ENCODE assay signal across 9 cellular contexts in the genomic region with DNA sequence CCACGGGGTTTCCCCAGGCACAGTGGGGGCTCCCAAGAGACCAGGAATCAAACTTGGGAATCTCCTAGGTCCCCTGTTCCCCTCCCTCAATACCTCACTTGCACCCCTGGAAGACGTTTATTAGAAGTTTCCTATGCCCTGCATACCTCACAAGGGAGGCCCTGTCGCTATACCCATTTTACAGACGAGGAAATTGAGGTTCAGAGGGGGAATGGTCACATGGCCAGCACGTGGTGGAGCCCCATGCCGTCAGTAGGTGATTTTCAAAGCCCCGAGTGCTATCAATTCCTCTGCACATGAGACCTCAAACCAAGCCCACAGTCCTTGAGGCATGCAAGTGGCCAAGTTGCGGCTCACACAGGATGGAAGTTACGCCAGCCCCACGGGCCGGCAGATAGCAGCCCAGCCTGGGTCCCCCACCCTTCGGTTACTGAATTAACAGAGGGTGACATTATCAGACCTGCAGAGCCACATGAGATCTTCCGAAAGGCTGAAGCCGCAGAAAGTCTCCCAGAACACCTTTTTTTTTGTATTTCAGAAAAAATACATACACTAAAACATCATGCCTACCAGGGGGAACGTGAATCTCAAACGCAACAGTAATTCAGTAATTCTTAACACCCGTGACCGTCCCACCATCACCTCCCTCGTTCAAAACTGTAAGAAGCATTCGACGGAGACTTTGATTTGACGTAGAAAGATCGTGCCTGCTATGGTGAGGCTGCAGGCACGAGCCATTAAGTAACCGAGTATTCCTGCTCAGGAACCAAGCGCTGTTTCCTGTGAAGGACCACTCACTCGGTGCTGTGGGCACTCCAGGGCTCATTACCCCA.
DNase-seq lines count a peak whose midpoint lies in the region; TF ChIP-seq lines count a peak whose summit lies in the region.
"Had no signal": no experiment of that assay in that cellular context is flagged by ENCODE, and none has a peak within 500 bp of the region (broad histone marks: within the 10 kb centered on the region; RNA-seq: fewer than 3 reads in every experiment).

No MANE protein-coding gene starts in this region.

- H3K4me1 ChIP-seq in SJCRH30 (peaks cover 48% of the 10 kb centered on the region), endodermal cell (ENCODE audit: control insufficient read depth, insufficient read depth, low read length) (no peaks in the 10 kb centered on the region), neural progenitor cell (peaks cover 20% of the 10 kb centered on the region), thyroid gland (peaks cover 24 to 53% of the 10 kb centered on the region in 2 donors)

- intact Hi-C loops in thyroid gland (cut with DNase I), result loop anchor here (5.0 kb wide), 1 partner anchor 93 kb away; no protein-coding TSS in a partner anchor
- intact Hi-C loops in activated T-helper 2 cell treated with anti-CD3 and anti-CD28 coated beads, Interferon-gamma antibody, Interleukin-2, Interleukin-4, amounts not matched to agents 10 μg/mL and 5 μg/mL and 100 μg/mL, durations not matched to agents 14 hours and 24 hours and 36 hours (cut with micrococcal nuclease), result no loop called here

- H3K4me3 ChIP-seq in SJCRH30, result peak overlapping the region; percentile 29; the same call in 1 of the 2 replicates
- no peak overlapping the region for H3K4me3 ChIP-seq in endodermal cell (ENCODE audit: low read length)
- H3K4me3 ChIP-seq in neural progenitor cell, result no peak overlapping the region
- H3K4me3 ChIP-seq in thyroid gland (replicated peaks in 1 of 3), result no peak overlapping the region

- H3K79me2 ChIP-seq in neural progenitor cell (ENCODE audit: low read depth), result no peaks in the 10 kb centered on the region

- TF ChIP-seq POLR2A in thyroid gland (IDR thresholded peaks at IDR 0.05), result no peak
- TF ChIP-seq POLR2A in erythroblast (IDR thresholded peaks at IDR 0.05; ENCODE audit: low read length), result no peak

- H3K4me3 Mint-ChIP-seq in endodermal cell, result no peak overlapping the region
- no peak overlapping the region for H3K4me3 Mint-ChIP-seq in neural progenitor cell
- H3K4me3 Mint-ChIP-seq in activated T-helper 2 cell treated with anti-CD3 and anti-CD28 coated beads, Interferon-gamma antibody, Interleukin-2, Interleukin-4, amounts not matched to agents 10 μg/mL and 5 μg/mL and 100 μg/mL, durations not matched to agents 14 hours and 24 hours and 36 hours (ENCODE audit: low read depth), result no peak overlapping the region

- H3K9me3 Mint-ChIP-seq in endodermal cell, result no peaks in the 10 kb centered on the region
- H3K9me3 Mint-ChIP-seq in neural progenitor cell, result no peaks in the 10 kb centered on the region
- H3K9me3 Mint-ChIP-seq in activated T-helper 2 cell treated with anti-CD3 and anti-CD28 coated beads, Interferon-gamma antibody, Interleukin-2, Interleukin-4, amounts not matched to agents 10 μg/mL and 5 μg/mL and 100 μg/mL, durations not matched to agents 14 hours and 24 hours and 36 hours, result no peaks in the 10 kb centered on the region

- peaks cover 17% of the 10 kb centered on the region for H4K20me1 ChIP-seq in neural progenitor cell (ENCODE audit: low read depth)

- peak overlapping the region; percentile 96 for H3K27ac ChIP-seq in SJCRH30
- no peak overlapping the region for H3K27ac ChIP-seq in endodermal cell (ENCODE audit: low read depth, low read length)
- H3K27ac ChIP-seq in neural progenitor cell, result no peak overlapping the region
- H3K27ac ChIP-seq in thyroid gland, result peak overlapping the region; percentile 81 to 94 (median 82)

- peaks cover 52% of the 10 kb centered on the region for H3K36me3 Mint-ChIP-seq in endodermal cell (ENCODE audit: low read depth)
- peaks cover 29% of the 10 kb centered on the region for H3K36me3 Mint-ChIP-seq in neural progenitor cell
- H3K36me3 Mint-ChIP-seq in activated T-helper 2 cell treated with anti-CD3 and anti-CD28 coated beads, Interferon-gamma antibody, Interleukin-2, Interleukin-4, amounts not matched to agents 10 μg/mL and 5 μg/mL and 100 μg/mL, durations not matched to agents 14 hours and 24 hours and 36 hours (ENCODE audit: low read depth), result peaks cover 22% of the 10 kb centered on the region

- no peak overlapping the region for H2AFZ ChIP-seq in neural progenitor cell (replicated peaks)

- no peak overlapping the region for H3K9ac ChIP-seq in endodermal cell (ENCODE audit: extremely low read depth, low read length, poor library complexity, severe bottlenecking)
- H3K9ac ChIP-seq in neural progenitor cell, result no peak overlapping the region

- no peak overlapping the region for H3K4me2 ChIP-seq in neural progenitor cell

- peaks cover 38% of the 10 kb centered on the region for H3K36me3 ChIP-seq in SJCRH30
- peaks cover 42% of the 10 kb centered on the region for H3K36me3 ChIP-seq in endodermal cell (ENCODE audit: control insufficient read depth, insufficient read depth, low read length)
- no peaks in the 10 kb centered on the region for H3K36me3 ChIP-seq in neural progenitor cell
- H3K36me3 ChIP-seq in thyroid gland, result peaks cover 8 to 24% of the 10 kb centered on the region in 2 donors

- H3K27me3 ChIP-seq in SJCRH30, result no peaks in the 10 kb centered on the region
- H3K27me3 ChIP-seq in endodermal cell (ENCODE audit: control insufficient read depth, insufficient read depth, low read length, poor library complexity, severe bottlenecking), result no peaks in the 10 kb centered on the region
- no peaks in the 10 kb centered on the region for H3K27me3 ChIP-seq in neural progenitor cell
- no peaks in the 10 kb centered on the region for H3K27me3 ChIP-seq in thyroid gland

- H3K4me1 Mint-ChIP-seq in endodermal cell, result no peaks in the 10 kb centered on the region
- peaks cover 38% of the 10 kb centered on the region for H3K4me1 Mint-ChIP-seq in neural progenitor cell
- no peaks in the 10 kb centered on the region for H3K4me1 Mint-ChIP-seq in activated T-helper 2 cell treated with anti-CD3 and anti-CD28 coated beads, Interferon-gamma antibody, Interleukin-2, Interleukin-4, amounts not matched to agents 10 μg/mL and 5 μg/mL and 100 μg/mL, durations not matched to agents 14 hours and 24 hours and 36 hours (ENCODE audit: low read depth)

- no peaks in the 10 kb centered on the region for H3K27me3 Mint-ChIP-seq in endodermal cell (ENCODE audit: insufficient read depth)
- H3K27me3 Mint-ChIP-seq in neural progenitor cell (ENCODE audit: insufficient read depth, low read depth), result peaks cover 7% of the 10 kb centered on the region
- H3K27me3 Mint-ChIP-seq in activated T-helper 2 cell treated with anti-CD3 and anti-CD28 coated beads, Interferon-gamma antibody, Interleukin-2, Interleukin-4, amounts not matched to agents 10 μg/mL and 5 μg/mL and 100 μg/mL, durations not matched to agents 14 hours and 24 hours and 36 hours (ENCODE audit: low read depth), result no peaks in the 10 kb centered on the region

- WGBS in endodermal cell (ENCODE audit: insufficient coverage in 1 of 2, insufficient read length in 1 of 2), 2 experiments, result 92 to 95% methylated on average over 20 to 27 of the region's 27 CpGs
- WGBS in thyroid gland, 2 donors, result 86 to 89% methylated on average over 26 to 27 of the region's 27 CpGs

- no peak for TF ChIP-seq CTCF in endodermal cell (conservative IDR thresholded peaks at IDR 0.05)
- no peak for TF ChIP-seq CTCF in neural progenitor cell (IDR thresholded peaks at IDR 0.05)
- no peak for TF ChIP-seq CTCF in thyroid gland (IDR thresholded peaks at IDR 0.05)

- no peaks in the 10 kb centered on the region for H3F3A ChIP-seq in neural progenitor cell (ENCODE audit: low read depth)

- DNase-seq in SJCRH30 (no peak), endodermal cell (no peak), neural progenitor cell (ENCODE audit: low spot score) (no peak), thyroid gland (no peak), HCEC 1CT (no peak), erythroblast (lab: John Stamatoyannopoulos, UW) (no peak)
- no peak for DNase-seq in activated T-helper 2 cell treated with anti-CD3 and anti-CD28 coated beads, Interferon-gamma antibody, Interleukin-2, Interleukin-4, amounts not matched to agents 10 μg/mL and 5 μg/mL and 100 μg/mL, durations not matched to agents 14 hours and 24 hours and 36 hours (ENCODE audit: low spot score)
- DNase-seq: activated CD4-positive, alpha-beta T cell treated with anti-CD3 and anti-CD28 coated beads for 48 hours; stimulated activated CD4-positive, alpha-beta T cell treated with anti-CD3 and anti-CD28 coated beads, Interleukin-12 subunit alpha, Interleukin-12 subunit beta, amount 100 ng/mL, for 4 hours had no signal

- H3K9me3 ChIP-seq in SJCRH30 (replicated peaks) (no peaks in the 10 kb centered on the region), endodermal cell (ENCODE audit: control insufficient read depth, low read length) (no peaks in the 10 kb centered on the region), neural progenitor cell (ENCODE audit: low read depth) (no peaks in the 10 kb centered on the region), thyroid gland (no peaks in the 10 kb centered on the region)

- H3K27ac Mint-ChIP-seq in endodermal cell (peak overlapping the region; percentile 75), neural progenitor cell (peak overlapping the region; percentile 53)
- H3K27ac Mint-ChIP-seq in activated T-helper 2 cell treated with anti-CD3 and anti-CD28 coated beads, Interferon-gamma antibody, Interleukin-2, Interleukin-4, amounts not matched to agents 10 μg/mL and 5 μg/mL and 100 μg/mL, durations not matched to agents 14 hours and 24 hours and 36 hours, result no peak overlapping the region

Comparison
In these comparisons a context has a peak if more than half of its experiments do, and no peak if none do; other contexts are left out.
1. H3K27ac ChIP-seq: peak in SJCRH30 (single experiment) and thyroid gland (3 of 3); none in endodermal cell (single experiment) and neural progenitor cell (single experiment).